In genomic region chr11:108289699-108290098, GRCh38 we compare ENCODE assay signal across 15 cellular contexts.
DNase-seq lines count a peak whose midpoint lies in the region; ATAC-seq and TF ChIP-seq lines count a peak whose summit lies in the region.
"Had no signal": no experiment of that assay in that cellular context is flagged by ENCODE, and none has a peak within 500 bp of the region (broad histone marks: within the 10 kb centered on the region; RNA-seq: fewer than 3 reads in every experiment).

No MANE protein-coding gene starts in this region.

- DNase-seq in NCI-H2107 treated with DMSO at 0.1 percent for 48 hours (lab: John Stamatoyannopoulos, UW; ENCODE audit: unreplicated experiment) (peak; percentile 8), NCI-H2107 (lab: John Stamatoyannopoulos, UW) (no peak), T-helper 17 cell (no peak), progenitor cell of endocrine pancreas (ENCODE audit: low spot score, unreplicated experiment) (no peak), NCI-H2196 (lab: John Stamatoyannopoulos, UW; ENCODE audit: unreplicated experiment) (no peak), WERI-Rb-1 (no peak), NCI-H446 (lab: John Stamatoyannopoulos, UW) (no peak)
- DNase-seq: activated naive CD8-positive, alpha-beta T cell treated with anti-CD3 and anti-CD28 coated beads, Interleukin-2, amount 50 U/mL, for 24 hours; heart right ventricle; left colon; SHP77 had no signal

- peak overlapping the region; percentile 49 for H3K4me3 Mint-ChIP-seq in T-helper 17 cell
- no peak overlapping the region for H3K4me3 Mint-ChIP-seq in progenitor cell of endocrine pancreas (ENCODE audit: low read depth)
- H3K4me3 Mint-ChIP-seq: activated naive CD8-positive, alpha-beta T cell treated with anti-CD3 and anti-CD28 coated beads, Interleukin-2, amount 50 U/mL, for 24 hours; central memory CD8-positive, alpha-beta T cell had no signal

- no peaks in the 10 kb centered on the region for H3K27me3 ChIP-seq in WERI-Rb-1 (ENCODE audit: insufficient read depth, low read depth, severe bottlenecking)
- H3K27me3 ChIP-seq: heart right ventricle had no signal

- H3K9me3 ChIP-seq in T-helper 17 cell (ENCODE audit: control insufficient read depth, low read length, poor library complexity, severe bottlenecking), result no peaks in the 10 kb centered on the region
- no peaks in the 10 kb centered on the region for H3K9me3 ChIP-seq in WERI-Rb-1 (ENCODE audit: severe bottlenecking)
- H3K9me3 ChIP-seq: heart right ventricle had no signal

- no peaks in the 10 kb centered on the region for H3K9me3 Mint-ChIP-seq in progenitor cell of endocrine pancreas (ENCODE audit: low read depth)
- H3K9me3 Mint-ChIP-seq: activated naive CD8-positive, alpha-beta T cell treated with anti-CD3 and anti-CD28 coated beads, Interleukin-2, amount 50 U/mL, for 24 hours; central memory CD8-positive, alpha-beta T cell had no signal

- no peak overlapping the region; the same call in 1 of the 2 replicates for H3K27ac ChIP-seq in WERI-Rb-1
- H3K27ac ChIP-seq: 22Rv1, epithelial cell of prostate, heart right ventricle had no signal

- peaks cover 11% of the 10 kb centered on the region for H3K4me1 Mint-ChIP-seq in T-helper 17 cell
- H3K4me1 Mint-ChIP-seq in progenitor cell of endocrine pancreas (ENCODE audit: low read depth), result no peaks in the 10 kb centered on the region

- H3K27ac Mint-ChIP-seq in T-helper 17 cell, result peak overlapping the region; percentile 79
- peak overlapping the region; percentile 60 for H3K27ac Mint-ChIP-seq in progenitor cell of endocrine pancreas
- H3K27ac Mint-ChIP-seq: activated naive CD8-positive, alpha-beta T cell treated with anti-CD3 and anti-CD28 coated beads, Interleukin-2, amount 50 U/mL, for 24 hours had no signal

- no peak overlapping the region for H3K4me3 ChIP-seq in WERI-Rb-1 (ENCODE audit: low read depth, low read length)
- H3K4me3 ChIP-seq: heart right ventricle had no signal

- ATAC-seq in GM21576 (IDR thresholded peaks at IDR 0.05; ENCODE audit: unreplicated experiment), result peak; percentile 77
- no peak for ATAC-seq in T-helper 17 cell
- ATAC-seq: activated naive CD8-positive, alpha-beta T cell treated with anti-CD3 and anti-CD28 coated beads, Interleukin-2, amount 50 U/mL, for 24 hours; heart right ventricle; left colon had no signal

- no peak for TF ChIP-seq CTCF in progenitor cell of endocrine pancreas (IDR thresholded peaks at IDR 0.05; ENCODE audit: unreplicated experiment)
- TF ChIP-seq CTCF in WERI-Rb-1 (IDR thresholded peaks at IDR 0.05; ENCODE audit: low read depth, low read length), result no peak

- no peaks in the 10 kb centered on the region for H3K27me3 Mint-ChIP-seq in T-helper 17 cell
- no peaks in the 10 kb centered on the region for H3K27me3 Mint-ChIP-seq in progenitor cell of endocrine pancreas
- H3K27me3 Mint-ChIP-seq: activated naive CD8-positive, alpha-beta T cell treated with anti-CD3 and anti-CD28 coated beads, Interleukin-2, amount 50 U/mL, for 24 hours; central memory CD8-positive, alpha-beta T cell had no signal

- H3K36me3 ChIP-seq in WERI-Rb-1, result peaks cover 40% of the 10 kb centered on the region

- H3K36me3 Mint-ChIP-seq in T-helper 17 cell (ENCODE audit: low read depth) (peaks cover 5% of the 10 kb centered on the region), progenitor cell of endocrine pancreas (ENCODE audit: insufficient read depth) (peaks cover 18% of the 10 kb centered on the region)
